Comparison of ENCODE assay signal across 16 cellular contexts in genomic region chr4:85409251-85409650, GRCh38.
"Had no signal": no experiment of that assay in that cellular context is flagged by ENCODE, and none has a peak within 500 bp of the region (broad histone marks: within the 10 kb centered on the region; RNA-seq: fewer than 3 reads in every experiment).

No MANE protein-coding gene starts in this region.

- H3K27me3 Mint-ChIP-seq: activated CD4-positive, alpha-beta T cell treated with anti-CD3 and anti-CD28 coated beads, Interleukin-2, amount 10 ng/mL, durations not matched to agents 7 days and 5 days; activated naive CD8-positive, alpha-beta T cell treated with anti-CD3 and anti-CD28 coated beads, Interleukin-2, amount 10 ng/mL, durations not matched to agents 7 days and 5 days; naive B cell had no signal

- H3K4me1 Mint-ChIP-seq: activated CD4-positive, alpha-beta T cell treated with anti-CD3 and anti-CD28 coated beads, Interleukin-2, amount 10 ng/mL, durations not matched to agents 7 days and 5 days; activated naive CD8-positive, alpha-beta T cell treated with anti-CD3 and anti-CD28 coated beads, Interleukin-2, amount 10 ng/mL, durations not matched to agents 7 days and 5 days; endodermal cell; naive B cell had no signal

- H3K36me3 ChIP-seq: breast epithelium, neural progenitor cell, right lobe of liver, thoracic aorta had no signal

- H3K9me3 Mint-ChIP-seq: activated CD4-positive, alpha-beta T cell treated with anti-CD3 and anti-CD28 coated beads, Interleukin-2, amount 10 ng/mL, durations not matched to agents 7 days and 5 days; activated naive CD8-positive, alpha-beta T cell treated with anti-CD3 and anti-CD28 coated beads, Interleukin-2, amount 10 ng/mL, durations not matched to agents 7 days and 5 days; endodermal cell; neural progenitor cell had no signal

- H3K27ac Mint-ChIP-seq: activated CD4-positive, alpha-beta T cell treated with anti-CD3 and anti-CD28 coated beads, Interleukin-2, amount 10 ng/mL, durations not matched to agents 7 days and 5 days; activated naive CD8-positive, alpha-beta T cell treated with anti-CD3 and anti-CD28 coated beads, Interleukin-2, amount 10 ng/mL, durations not matched to agents 7 days and 5 days; activated T-cell treated with anti-CD3 and anti-CD28 coated beads, Interleukin-2, amount 50 U/mL, for 72 hours; endodermal cell; naive B cell; neural progenitor cell had no signal

- H3K4me3 Mint-ChIP-seq: activated CD4-positive, alpha-beta T cell treated with anti-CD3 and anti-CD28 coated beads, Interleukin-2, amount 10 ng/mL, durations not matched to agents 7 days and 5 days; activated naive CD8-positive, alpha-beta T cell treated with anti-CD3 and anti-CD28 coated beads, Interleukin-2, amount 10 ng/mL, durations not matched to agents 7 days and 5 days; activated T-cell treated with anti-CD3 and anti-CD28 coated beads, Interleukin-2, amount 50 U/mL, for 72 hours; endodermal cell; naive B cell; neural progenitor cell had no signal

- H3K4me1 ChIP-seq: breast epithelium, neural progenitor cell, psoas muscle, right lobe of liver had no signal

- H3K27me3 ChIP-seq: breast epithelium, neural progenitor cell, right lobe of liver had no signal

- DNase-seq: activated CD4-positive, alpha-beta T cell treated with anti-CD3 and anti-CD28 coated beads, Interleukin-2, amount 10 ng/mL, durations not matched to agents 7 days and 5 days; activated CD8-positive, alpha-beta memory T cell treated with anti-CD3 and anti-CD28 coated beads, Interleukin-2, amount 50 U/mL, for 48 hours; activated gamma-delta T cell treated with Interleukin-2 at 50 U/mL for 16 hours; activated naive CD8-positive, alpha-beta T cell treated with anti-CD3 and anti-CD28 coated beads, Interleukin-2, amount 10 ng/mL, durations not matched to agents 7 days and 5 days; activated T-cell treated with anti-CD3 and anti-CD28 coated beads, Interleukin-2, amount 50 U/mL, for 72 hours; anterior cingulate cortex; endodermal cell; left colon; naive B cell; psoas muscle; right lobe of liver; stimulated activated CD4-positive, alpha-beta T cell treated with anti-CD3 and anti-CD28 coated beads, Interleukin-2, amount 100 ng/mL, for 24 hours had no signal

- H3K36me3 Mint-ChIP-seq: activated naive CD8-positive, alpha-beta T cell treated with anti-CD3 and anti-CD28 coated beads, Interleukin-2, amount 10 ng/mL, durations not matched to agents 7 days and 5 days; naive B cell; neural progenitor cell had no signal

- H3K4me3 ChIP-seq: breast epithelium, lung, neural progenitor cell, psoas muscle, right lobe of liver, thoracic aorta had no signal

- H3K9me3 ChIP-seq: breast epithelium, psoas muscle, right lobe of liver, thoracic aorta had no signal

- ATAC-seq: activated T-cell treated with anti-CD3 and anti-CD28 coated beads, Interleukin-2, amount 50 U/mL, for 72 hours; left colon; psoas muscle; right lobe of liver had no signal

- H3K27ac ChIP-seq: breast epithelium, neural progenitor cell, psoas muscle, right lobe of liver, thoracic aorta had no signal
